Comparison of ENCODE assay signal across 8 cellular contexts in the genomic region with DNA sequence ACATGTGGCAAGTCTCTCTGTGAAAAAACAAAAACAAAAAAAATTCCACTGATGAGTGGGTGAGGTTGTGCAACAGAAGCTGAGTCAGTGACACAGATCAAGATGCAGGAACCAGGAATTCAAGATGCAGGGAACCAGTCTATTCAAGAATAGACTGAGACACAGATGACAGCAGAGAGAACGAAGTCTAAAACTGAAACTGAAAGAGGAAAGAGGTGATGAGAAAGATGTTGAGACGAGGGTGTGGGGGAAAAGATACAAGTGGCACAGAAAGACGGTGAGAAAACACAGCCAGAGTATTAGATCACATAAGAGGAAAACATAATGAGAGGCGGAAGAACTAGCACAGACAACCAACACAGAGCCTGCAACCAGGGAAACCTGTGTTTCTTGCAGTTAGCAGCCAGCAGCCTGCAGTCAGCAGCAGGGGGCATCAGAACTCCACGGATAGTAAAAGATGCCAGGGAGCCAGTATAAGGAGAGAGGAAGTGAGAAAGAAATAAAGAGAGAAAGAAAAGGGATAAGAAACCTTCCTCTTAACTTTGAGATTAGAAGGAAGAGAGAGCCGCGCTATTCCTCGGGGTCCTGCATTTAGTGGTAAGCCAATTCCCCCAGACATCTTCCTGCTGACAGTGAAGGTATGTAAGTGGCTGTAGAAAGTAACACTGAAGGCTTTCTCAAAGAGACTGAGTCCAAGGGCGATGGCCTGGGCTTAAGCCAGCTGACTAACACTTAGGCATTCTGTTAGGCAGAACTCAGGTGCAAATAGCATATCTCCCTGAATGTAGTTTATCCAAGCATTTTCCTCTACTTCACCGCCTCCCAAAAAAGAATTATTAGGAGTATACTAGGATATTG.
DNase-seq lines count a peak whose midpoint lies in the region; ATAC-seq and TF ChIP-seq lines count a peak whose summit lies in the region.

No MANE protein-coding gene starts in this region.

- peak; percentile 76 for ATAC-seq in activated naive CD8-positive, alpha-beta T cell treated with anti-CD3 and anti-CD28 coated beads, Interleukin-2, amount 10 ng/mL, durations not matched to agents 7 days and 5 days (ENCODE audit: low read depth)
- ATAC-seq in Right ventricle myocardium superior (ENCODE audit: poor library complexity): peak; percentile 94

- H3K36me3 Mint-ChIP-seq in H9 (ENCODE audit: insufficient read depth in 1 of 3, low read depth in 3 of 3): no peaks in the 10 kb centered on the region
- H3K36me3 Mint-ChIP-seq in activated naive CD8-positive, alpha-beta T cell treated with anti-CD3 and anti-CD28 coated beads, Interleukin-2, amount 10 ng/mL, durations not matched to agents 7 days and 5 days: no peaks in the 10 kb centered on the region

- H2AK5ac ChIP-seq in H9 (ENCODE audit: insufficient read length, low read length) (no peak overlapping the region), trophoblast cell (ENCODE audit: low read length) (no peak overlapping the region)

- no peak overlapping the region for H3K27ac Mint-ChIP-seq in H9
- H3K27ac Mint-ChIP-seq in activated naive CD8-positive, alpha-beta T cell treated with anti-CD3 and anti-CD28 coated beads, Interleukin-2, amount 10 ng/mL, durations not matched to agents 7 days and 5 days: no peak overlapping the region

- H4K12ac ChIP-seq in trophoblast cell (ENCODE audit: low read depth, low read length): no peak overlapping the region

- H2AFZ ChIP-seq in H9 (ENCODE audit: low read length) (peak overlapping the region; percentile 91), trophoblast cell (ENCODE audit: insufficient read depth, low read length, poor library complexity) (no peak overlapping the region)

- no peak overlapping the region for H2BK20ac ChIP-seq in H9 (ENCODE audit: low read depth, low read length, poor library complexity, severe bottlenecking)

- H3K23me2 ChIP-seq in H9 (ENCODE audit: insufficient read length, low read depth, low read length, poor library complexity, severe bottlenecking): no peaks in the 10 kb centered on the region

- H3K79me2 ChIP-seq in H9 (ENCODE audit: insufficient read depth, low read length) (no peaks in the 10 kb centered on the region), trophoblast cell (ENCODE audit: control insufficient read depth, insufficient read depth, low read length, poor library complexity) (no peaks in the 10 kb centered on the region)

- no peak overlapping the region for H3K56ac ChIP-seq in H9 (ENCODE audit: insufficient read length, low read depth, low read length)

- H3K4me1 ChIP-seq in H9 (ENCODE audit: insufficient read depth, low read length): peaks cover 2% of the 10 kb centered on the region; the same call in 1 of the 2 replicates
- peaks cover 0 to 2% of the 10 kb centered on the region in 2 experiments for H3K4me1 ChIP-seq in trophoblast cell (ENCODE audit: control insufficient read depth in 1 of 2, insufficient read depth in 2 of 2, low read length in 2 of 2)
- peaks cover 0 to 5% of the 10 kb centered on the region in 2 donors for H3K4me1 ChIP-seq in uterus

- H3K36me3 ChIP-seq in MG63 (no peaks in the 10 kb centered on the region), trophoblast cell (ENCODE audit: control insufficient read depth in 1 of 2, insufficient read depth in 2 of 2, low read length in 2 of 2) (no peaks in the 10 kb centered on the region), uterus (no peaks in the 10 kb centered on the region)

- intact Hi-C loops in Right ventricle myocardium superior (cut with DNase I): loop anchor here (10.0 kb wide), 1 partner anchor 138 kb away; no protein-coding TSS in a partner anchor
- intact Hi-C loops in uterus (cut with DNase I; ENCODE audit: low total_unique reads): no loop called here

- no peak overlapping the region for H3K4me3 Mint-ChIP-seq in H9
- H3K4me3 Mint-ChIP-seq in activated naive CD8-positive, alpha-beta T cell treated with anti-CD3 and anti-CD28 coated beads, Interleukin-2, amount 10 ng/mL, durations not matched to agents 7 days and 5 days: no peak overlapping the region

- H3K4me3 ChIP-seq in GM08714 (ENCODE audit: low read length): peak overlapping the region; percentile 70; the same call in 1 of the 2 replicates
- peak overlapping the region; percentile 39 for H3K4me3 ChIP-seq in MG63
- no peak overlapping the region for H3K4me3 ChIP-seq in trophoblast cell (ENCODE audit: low read depth, low read length)
- peak overlapping the region; percentile 10 to 24 for H3K4me3 ChIP-seq in uterus

- H4K20me1 ChIP-seq in H9 (ENCODE audit: control insufficient read depth, insufficient read depth, insufficient read length): no peaks in the 10 kb centered on the region

- no peak overlapping the region for H4K5ac ChIP-seq in H9 (ENCODE audit: insufficient read length, low read depth, low read length)

- H2BK5ac ChIP-seq in H9 (ENCODE audit: insufficient read length, low read length) (no peak overlapping the region), trophoblast cell (ENCODE audit: low read depth, low read length, poor library complexity) (peak overlapping the region; percentile 9)

- no CpG with 5 or more reads among the region's 10 CpGs for WGBS in H9 (ENCODE audit: extremely low coverage, insufficient read length, low lambda C conversion rate)
- WGBS in trophoblast cell (ENCODE audit: extremely low coverage, insufficient coverage, insufficient read length): no CpG with 5 or more reads among the region's 10 CpGs

- no peak overlapping the region for H3K23ac ChIP-seq in H9 (ENCODE audit: insufficient read length, low read depth, low read length)
- H3K23ac ChIP-seq in trophoblast cell (ENCODE audit: low read length): no peak overlapping the region

- H3T11ph ChIP-seq in H9 (ENCODE audit: low read length): no peak overlapping the region

- H3K18ac ChIP-seq in H9 (ENCODE audit: insufficient read length, low read depth, low read length): no peak overlapping the region
- no peak overlapping the region for H3K18ac ChIP-seq in trophoblast cell (ENCODE audit: low read length)

- H3K79me1 ChIP-seq in H9 (ENCODE audit: insufficient read depth, low read depth, low read length, poor library complexity, severe bottlenecking): no peaks in the 10 kb centered on the region
- no peaks in the 10 kb centered on the region for H3K79me1 ChIP-seq in trophoblast cell (ENCODE audit: low read length)

- no peak overlapping the region for H2BK12ac ChIP-seq in H9 (ENCODE audit: insufficient read length, low read depth, low read length)
- H2BK12ac ChIP-seq in trophoblast cell (ENCODE audit: low read length): peak overlapping the region; percentile 27

- H4K91ac ChIP-seq in H9 (ENCODE audit: insufficient read length, low read depth, low read length) (no peak overlapping the region), trophoblast cell (ENCODE audit: low read depth, low read length) (no peak overlapping the region)

- H3K9me3 Mint-ChIP-seq in H9: no peaks in the 10 kb centered on the region
- H3K9me3 Mint-ChIP-seq in activated naive CD8-positive, alpha-beta T cell treated with anti-CD3 and anti-CD28 coated beads, Interleukin-2, amount 10 ng/mL, durations not matched to agents 7 days and 5 days: no peaks in the 10 kb centered on the region

- H4K8ac ChIP-seq in H9 (replicated peaks; ENCODE audit: insufficient read length, low read depth, low read length): no peak overlapping the region
- no peak overlapping the region for H4K8ac ChIP-seq in trophoblast cell (ENCODE audit: low read depth, low read length)

- H3K27me3 Mint-ChIP-seq in H9 (ENCODE audit: low read depth): no peaks in the 10 kb centered on the region
- peaks cover 7% of the 10 kb centered on the region for H3K27me3 Mint-ChIP-seq in activated naive CD8-positive, alpha-beta T cell treated with anti-CD3 and anti-CD28 coated beads, Interleukin-2, amount 10 ng/mL, durations not matched to agents 7 days and 5 days

- H3K14ac ChIP-seq in H9 (ENCODE audit: insufficient read depth, low read length): no peak overlapping the region
- no peak overlapping the region for H3K14ac ChIP-seq in trophoblast cell (ENCODE audit: low read length)

- no peak overlapping the region for H3K4me2 ChIP-seq in H9 (ENCODE audit: insufficient read depth, insufficient read length, low read length)
- no peak overlapping the region for H3K4me2 ChIP-seq in trophoblast cell (ENCODE audit: low read length)

- H2BK120ac ChIP-seq in H9 (ENCODE audit: low read depth, low read length, poor library complexity, severe bottlenecking) (no peak overlapping the region), trophoblast cell (ENCODE audit: insufficient read depth, low read length, poor library complexity) (no peak overlapping the region)

- no peaks in the 10 kb centered on the region for H3K9me3 ChIP-seq in H9 (ENCODE audit: control insufficient read depth, low read depth, low read length)
- H3K9me3 ChIP-seq in MG63: no peaks in the 10 kb centered on the region
- H3K9me3 ChIP-seq in trophoblast cell (ENCODE audit: insufficient read depth, low read depth, low read length): no peaks in the 10 kb centered on the region
- no peaks in the 10 kb centered on the region for H3K9me3 ChIP-seq in uterus

- no peaks in the 10 kb centered on the region; the same call in 1 of the 2 replicates for H3K27me3 ChIP-seq in H9 (ENCODE audit: insufficient read depth, low read length)
- no peaks in the 10 kb centered on the region for H3K27me3 ChIP-seq in MG63
- H3K27me3 ChIP-seq in trophoblast cell (ENCODE audit: insufficient read depth, low read length): no peaks in the 10 kb centered on the region
- no peaks in the 10 kb centered on the region for H3K27me3 ChIP-seq in uterus

- POLR2A ChIA-PET in activated naive CD8-positive, alpha-beta T cell treated with anti-CD3 and anti-CD28 coated beads, Interleukin-2, amount 10 ng/mL, durations not matched to agents 7 days and 5 days (lab: Charles Lee): no interaction called here

- no peak for TF ChIP-seq POLR2A in uterus (IDR thresholded peaks at IDR 0.05)

- DNase-seq in H9: peak; percentile 79
- peak; percentile 64 for DNase-seq in MG63
- peak; percentile 34 for DNase-seq in SK-N-DZ (ENCODE audit: low spot score)
- peak; percentile 69 for DNase-seq in activated naive CD8-positive, alpha-beta T cell treated with anti-CD3 and anti-CD28 coated beads, Interleukin-2, amount 10 ng/mL, durations not matched to agents 7 days and 5 days
- peak; percentile 79 for DNase-seq in Right ventricle myocardium superior
- peak; percentile 17 to 37 for DNase-seq in trophoblast cell
- peak; percentile 39 to 48 for DNase-seq in uterus

- H3K27ac ChIP-seq in H9 (ENCODE audit: insufficient read length, low read depth, low read length): no peak overlapping the region
- H3K27ac ChIP-seq in trophoblast cell (ENCODE audit: low read depth, low read length): no peak overlapping the region
- H3K27ac ChIP-seq in uterus: peak overlapping the region in 1 of 2 donors; percentile 19

- TF ChIP-seq CTCF in H9 (conservative IDR thresholded peaks at IDR 0.05): peak; percentile 88
- peak; percentile 50 to 73 (median 63) for TF ChIP-seq CTCF in uterus (IDR thresholded peaks at IDR 0.05)

- H2BK15ac ChIP-seq in H9 (ENCODE audit: low read depth, low read length): no peak overlapping the region; the same call in 1 of the 2 replicates

- H3K4ac ChIP-seq in H9 (ENCODE audit: low read depth, low read length): no peak overlapping the region
- no peak overlapping the region for H3K4ac ChIP-seq in trophoblast cell (ENCODE audit: low read depth, low read length)

- peaks cover 5 to 8% of the 10 kb centered on the region in 2 experiments for H3K4me1 Mint-ChIP-seq in H9
- H3K4me1 Mint-ChIP-seq in activated naive CD8-positive, alpha-beta T cell treated with anti-CD3 and anti-CD28 coated beads, Interleukin-2, amount 10 ng/mL, durations not matched to agents 7 days and 5 days: peaks cover 13% of the 10 kb centered on the region

- H3K9ac ChIP-seq in H9 (ENCODE audit: extremely low read depth, insufficient read length, low read length) (no peak overlapping the region), trophoblast cell (ENCODE audit: low read length) (no peak overlapping the region)

Comparison
In these comparisons a context has a peak if more than half of its experiments do, and no peak if none do; other contexts are left out.
1. DNase-seq: peak in every context shown above with its lines; median percentile 79 in H9; 79 in Right ventricle myocardium superior; 69 in activated naive CD8-positive, alpha-beta T cell treated with anti-CD3 and anti-CD28 coated beads, Interleukin-2, amount 10 ng/mL, durations not matched to agents 7 days and 5 days; 64 in MG63; 44 in uterus; 34 in SK-N-DZ; 27 in trophoblast cell.